1 cellular context compared by ENCODE assay signal in the genomic region with DNA sequence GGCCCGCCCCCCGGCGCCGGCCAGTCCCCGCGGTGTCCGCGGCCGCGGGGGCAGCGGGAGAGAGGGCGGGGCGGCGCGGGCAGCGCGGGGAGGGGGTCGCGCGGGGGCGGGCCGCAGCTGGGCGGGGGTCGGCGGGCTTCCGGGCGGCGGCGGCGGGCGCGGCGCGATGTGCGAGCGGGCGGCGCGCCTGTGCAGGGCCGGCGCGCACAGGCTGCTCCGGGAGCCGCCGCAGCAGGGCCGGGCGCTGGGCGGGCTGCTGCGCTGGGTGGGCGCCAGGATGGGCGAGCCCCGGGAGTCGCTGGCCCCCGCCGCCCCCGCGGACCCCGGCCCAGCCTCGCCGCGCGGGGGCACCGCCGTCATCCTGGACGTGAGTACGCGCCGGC.
TF ChIP-seq lines count a peak whose summit lies in the region.

No MANE protein-coding gene starts in this region.

TF ChIP-seq in HCT116, 20 proteins besides CTCF, POLR2A, EP300 and RAD21 (continued from another document):
- TF ChIP-seq, protein P1, sequence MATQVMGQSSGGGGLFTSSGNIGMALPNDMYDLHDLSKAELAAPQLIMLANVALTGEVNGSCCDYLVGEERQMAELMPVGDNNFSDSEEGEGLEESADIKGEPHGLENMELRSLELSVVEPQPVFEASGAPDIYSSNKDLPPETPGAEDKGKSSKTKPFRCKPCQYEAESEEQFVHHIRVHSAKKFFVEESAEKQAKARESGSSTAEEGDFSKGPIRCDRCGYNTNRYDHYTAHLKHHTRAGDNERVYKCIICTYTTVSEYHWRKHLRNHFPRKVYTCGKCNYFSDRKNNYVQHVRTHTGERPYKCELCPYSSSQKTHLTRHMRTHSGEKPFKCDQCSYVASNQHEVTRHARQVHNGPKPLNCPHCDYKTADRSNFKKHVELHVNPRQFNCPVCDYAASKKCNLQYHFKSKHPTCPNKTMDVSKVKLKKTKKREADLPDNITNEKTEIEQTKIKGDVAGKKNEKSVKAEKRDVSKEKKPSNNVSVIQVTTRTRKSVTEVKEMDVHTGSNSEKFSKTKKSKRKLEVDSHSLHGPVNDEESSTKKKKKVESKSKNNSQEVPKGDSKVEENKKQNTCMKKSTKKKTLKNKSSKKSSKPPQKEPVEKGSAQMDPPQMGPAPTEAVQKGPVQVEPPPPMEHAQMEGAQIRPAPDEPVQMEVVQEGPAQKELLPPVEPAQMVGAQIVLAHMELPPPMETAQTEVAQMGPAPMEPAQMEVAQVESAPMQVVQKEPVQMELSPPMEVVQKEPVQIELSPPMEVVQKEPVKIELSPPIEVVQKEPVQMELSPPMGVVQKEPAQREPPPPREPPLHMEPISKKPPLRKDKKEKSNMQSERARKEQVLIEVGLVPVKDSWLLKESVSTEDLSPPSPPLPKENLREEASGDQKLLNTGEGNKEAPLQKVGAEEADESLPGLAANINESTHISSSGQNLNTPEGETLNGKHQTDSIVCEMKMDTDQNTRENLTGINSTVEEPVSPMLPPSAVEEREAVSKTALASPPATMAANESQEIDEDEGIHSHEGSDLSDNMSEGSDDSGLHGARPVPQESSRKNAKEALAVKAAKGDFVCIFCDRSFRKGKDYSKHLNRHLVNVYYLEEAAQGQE (IDR thresholded peaks at IDR 0.05; ENCODE audit: low read depth) = no peak
- TF ChIP-seq SIN3A (IDR thresholded peaks at IDR 0.05; ENCODE audit: low read depth) = no peak
- TF ChIP-seq CBX3 (IDR thresholded peaks at IDR 0.05; ENCODE audit: low read depth) = no peak
TF ChIP-seq in HCT116: peak in this region for 0.
